ENCODE assay signal across 8 cellular contexts in the genomic region with DNA sequence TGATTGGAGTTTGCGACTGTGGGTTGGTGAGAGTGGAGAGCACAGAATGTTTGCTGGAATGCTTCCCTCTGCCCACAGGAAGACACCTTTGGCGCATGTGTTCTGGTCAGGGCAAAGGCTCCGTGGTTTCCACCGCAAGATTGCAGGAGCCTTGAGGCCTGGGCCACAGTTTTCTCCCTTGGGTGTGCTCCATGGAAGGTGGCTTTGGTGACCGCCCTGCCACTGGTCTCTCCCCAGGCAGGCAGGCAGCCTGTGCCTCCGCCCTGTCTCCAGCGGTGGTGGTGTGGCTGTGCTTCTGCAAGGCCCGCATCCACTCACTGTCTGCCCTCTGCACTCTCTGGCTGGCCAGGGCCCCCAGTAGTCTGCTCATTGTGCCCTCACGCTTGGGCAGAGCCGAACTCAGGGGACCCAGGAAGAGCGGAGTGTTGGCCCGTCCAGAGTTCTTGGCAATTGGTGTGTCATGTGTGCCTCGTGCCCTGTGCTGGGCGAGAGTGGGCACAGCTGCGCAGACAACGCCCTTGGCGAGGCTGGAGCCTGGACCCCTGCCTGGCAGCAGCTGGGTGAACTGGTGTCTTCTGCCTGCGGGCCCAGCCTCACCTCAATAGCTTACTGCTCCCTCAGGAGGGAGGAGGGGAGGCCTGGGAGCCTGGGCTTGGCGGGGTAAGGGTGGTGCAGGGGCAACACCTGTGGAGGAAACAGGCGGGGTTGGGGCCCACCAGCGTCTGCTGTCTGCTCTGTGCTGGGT. TPM values are rescaled to one million over a fixed set of nuclear protein-coding genes. Genes with fewer than 3 reads are reported as not detected.
A peak's percentile ranks its signal among the peaks of the same experiment; 100 is the strongest.
DNase-seq lines count a peak whose midpoint lies in the region; ATAC-seq and TF ChIP-seq lines count a peak whose summit lies in the region.

No MANE protein-coding gene starts in this region.

- H3K9ac ChIP-seq in H9 (ENCODE audit: extremely low read depth, insufficient read length, low read length) (no peak overlapping the region), smooth muscle cell (ENCODE audit: low read depth) (no peak overlapping the region)

- H3K56ac ChIP-seq in H9 (ENCODE audit: insufficient read length, low read depth, low read length) = no peak overlapping the region

- no peak for ATAC-seq in HG02938 (IDR thresholded peaks at IDR 0.05; ENCODE audit: unreplicated experiment)

- H3K4me3 Mint-ChIP-seq in H9 = peak overlapping the region; percentile 81 to 91; a peak in 4 of 5 replicates
- H3K4me3 Mint-ChIP-seq in T-helper 1 cell treated with Interleukin-12 subunit alpha and Interleukin-12 subunit beta and Interleukin-4 antibody, amounts not matched to agents 30 μg/mL and 1 μg/mL, for 36 hours = peak overlapping the region; percentile 99

- H3T11ph ChIP-seq in H9 (ENCODE audit: low read length) = no peak overlapping the region

- DNase-seq in H9 = no peak
- no peak for DNase-seq in fibroblast of the aortic adventitia (ENCODE audit: low read depth)
- DNase-seq in smooth muscle cell (lab: John Stamatoyannopoulos, UW; ENCODE audit: unreplicated experiment) = no peak
- no peak for DNase-seq in NCI-H2227 (lab: John Stamatoyannopoulos, UW; ENCODE audit: unreplicated experiment)
- DNase-seq in stimulated activated CD4-positive, alpha-beta T cell treated with anti-CD3 and anti-CD28 coated beads, Interleukin-4, amount 100 ng/mL, for 1 hour = no peak
- no peak for DNase-seq in medulla oblongata (ENCODE audit: extremely low spot score)

- no peaks in the 10 kb centered on the region for H3K9me3 Mint-ChIP-seq in H9
- no peaks in the 10 kb centered on the region for H3K9me3 Mint-ChIP-seq in T-helper 1 cell treated with Interleukin-12 subunit alpha and Interleukin-12 subunit beta and Interleukin-4 antibody, amounts not matched to agents 30 μg/mL and 1 μg/mL, for 36 hours

- no peak overlapping the region for H2BK15ac ChIP-seq in H9 (ENCODE audit: low read depth, low read length)

- no peak overlapping the region for H4K91ac ChIP-seq in H9 (ENCODE audit: insufficient read length, low read depth, low read length)

- no peaks in the 10 kb centered on the region for H3K36me3 ChIP-seq in smooth muscle cell (ENCODE audit: low read depth)

- no peak overlapping the region for H3K27ac ChIP-seq in H9 (ENCODE audit: insufficient read length, low read depth, low read length)
- H3K27ac ChIP-seq in smooth muscle cell (ENCODE audit: low read depth) = peak overlapping the region; percentile 9

- no CpG with 5 or more reads among the region's 21 CpGs for WGBS in H9 (ENCODE audit: extremely low coverage, insufficient read length, low lambda C conversion rate)
- WGBS in smooth muscle cell (ENCODE audit: low lambda C conversion rate) = 96% methylated on average over 20 of the region's 21 CpGs

- no peak overlapping the region for H3K14ac ChIP-seq in H9 (ENCODE audit: insufficient read depth, low read length)

- H3K27me3 Mint-ChIP-seq in H9 (ENCODE audit: low read depth) = peaks cover 20% of the 10 kb centered on the region
- H3K27me3 Mint-ChIP-seq in T-helper 1 cell treated with Interleukin-12 subunit alpha and Interleukin-12 subunit beta and Interleukin-4 antibody, amounts not matched to agents 30 μg/mL and 1 μg/mL, for 36 hours (ENCODE audit: low read depth) = peaks cover 6% of the 10 kb centered on the region

- H3K4me1 ChIP-seq in H9 (ENCODE audit: insufficient read depth, low read length) (no peaks in the 10 kb centered on the region), smooth muscle cell (ENCODE audit: low read depth) (peaks cover 11% of the 10 kb centered on the region)

- no peak overlapping the region for H3K23ac ChIP-seq in H9 (ENCODE audit: insufficient read length, low read depth, low read length)

- peaks cover 4 to 15% of the 10 kb centered on the region in 2 experiments for H3K4me1 Mint-ChIP-seq in H9
- H3K4me1 Mint-ChIP-seq in T-helper 1 cell treated with Interleukin-12 subunit alpha and Interleukin-12 subunit beta and Interleukin-4 antibody, amounts not matched to agents 30 μg/mL and 1 μg/mL, for 36 hours (ENCODE audit: low read depth) = peaks cover 22% of the 10 kb centered on the region

- H4K8ac ChIP-seq in H9 (replicated peaks; ENCODE audit: insufficient read length, low read depth, low read length) = no peak overlapping the region

- H3K4me3 ChIP-seq in fibroblast of the aortic adventitia (ENCODE audit: low read depth, low read length) (peak overlapping the region; percentile 91), smooth muscle cell (peak overlapping the region; percentile 89)

- no peak overlapping the region for H2AK5ac ChIP-seq in H9 (ENCODE audit: insufficient read length, low read length)

- H3F3A ChIP-seq in smooth muscle cell (ENCODE audit: low read depth) = no peaks in the 10 kb centered on the region

- H3K27me3 ChIP-seq in H9 (ENCODE audit: insufficient read depth, low read length) (no peaks in the 10 kb centered on the region), smooth muscle cell (ENCODE audit: low read depth) (no peaks in the 10 kb centered on the region)

- H2BK5ac ChIP-seq in H9 (ENCODE audit: insufficient read length, low read length) = no peak overlapping the region

- H3K79me2 ChIP-seq in H9 (ENCODE audit: insufficient read depth, low read length) (peaks cover 15% of the 10 kb centered on the region; the same call in 1 of the 2 replicates), smooth muscle cell (ENCODE audit: low read depth) (peaks cover 56% of the 10 kb centered on the region)

- no peak overlapping the region for H2BK120ac ChIP-seq in H9 (ENCODE audit: low read depth, low read length, poor library complexity, severe bottlenecking)

- no peak overlapping the region for H3K4me2 ChIP-seq in H9 (ENCODE audit: insufficient read depth, insufficient read length, low read length)
- H3K4me2 ChIP-seq in smooth muscle cell = peak overlapping the region; percentile 98

- H3K27ac Mint-ChIP-seq in H9 = no peak overlapping the region
- peak overlapping the region; percentile 49 for H3K27ac Mint-ChIP-seq in T-helper 1 cell treated with Interleukin-12 subunit alpha and Interleukin-12 subunit beta and Interleukin-4 antibody, amounts not matched to agents 30 μg/mL and 1 μg/mL, for 36 hours

- peaks cover 8% of the 10 kb centered on the region for H3K79me1 ChIP-seq in H9 (ENCODE audit: insufficient read depth, low read depth, low read length, poor library complexity, severe bottlenecking)

- H3K36me3 Mint-ChIP-seq in H9 (ENCODE audit: insufficient read depth in 1 of 3, low read depth in 3 of 3) = no peaks in the 10 kb centered on the region; a peak in 1 of 7 replicates
- peaks cover 2% of the 10 kb centered on the region for H3K36me3 Mint-ChIP-seq in T-helper 1 cell treated with Interleukin-12 subunit alpha and Interleukin-12 subunit beta and Interleukin-4 antibody, amounts not matched to agents 30 μg/mL and 1 μg/mL, for 36 hours (ENCODE audit: low read depth)

- no peak overlapping the region for H3K18ac ChIP-seq in H9 (ENCODE audit: insufficient read length, low read depth, low read length)

- H3K4ac ChIP-seq in H9 (ENCODE audit: low read depth, low read length) = no peak overlapping the region

- H4K5ac ChIP-seq in H9 (ENCODE audit: insufficient read length, low read depth, low read length) = no peak overlapping the region

- H2BK20ac ChIP-seq in H9 (ENCODE audit: low read depth, low read length, poor library complexity, severe bottlenecking) = no peak overlapping the region

- H3K23me2 ChIP-seq in H9 (ENCODE audit: insufficient read length, low read depth, low read length, poor library complexity, severe bottlenecking) = peaks cover 11% of the 10 kb centered on the region

- H2AFZ ChIP-seq in H9 (ENCODE audit: low read length) = no peak overlapping the region
- H2AFZ ChIP-seq in smooth muscle cell (ENCODE audit: low read depth) = no peak overlapping the region

- H4K20me1 ChIP-seq in H9 (ENCODE audit: control insufficient read depth, insufficient read depth, insufficient read length) (peaks cover 2% of the 10 kb centered on the region), smooth muscle cell (ENCODE audit: low read depth) (peaks cover 65% of the 10 kb centered on the region)

- H2BK12ac ChIP-seq in H9 (ENCODE audit: insufficient read length, low read depth, low read length) = no peak overlapping the region

- H3K9me3 ChIP-seq in H9 (ENCODE audit: control insufficient read depth, low read depth, low read length) = no peaks in the 10 kb centered on the region
- H3K9me3 ChIP-seq in smooth muscle cell (replicated peaks; ENCODE audit: low read depth) = no peaks in the 10 kb centered on the region

- TF ChIP-seq CTCF in H9 (conservative IDR thresholded peaks at IDR 0.05) (no peak), fibroblast of the aortic adventitia (IDR thresholded peaks at IDR 0.05; ENCODE audit: insufficient read depth, low read length) (no peak), smooth muscle cell (IDR thresholded peaks at IDR 0.05; ENCODE audit: borderline replicate concordance, insufficient read depth, poor library complexity, severe bottlenecking) (no peak)

RNA-seq across cellular contexts. Expression of gene GUK1, which starts 2.0 kb away (rescaled TPM):
- total RNA-seq in H9 (2021) (88.2 and 94.3 TPM in 2 replicates), fibroblast of the aortic adventitia (ENCODE audit: low replicate concordance) (171 and 217 TPM in 2 replicates), smooth muscle cell (165 and 205 TPM in 2 replicates)
- polyA plus RNA-seq in smooth muscle cell = 460 and 465 TPM in 2 replicates

RNA-seq across cellular contexts. Expression of gene GJC2, which starts 7.7 kb away (rescaled TPM):
- total RNA-seq in H9 (2021) = 1.4 and 1.6 TPM in 2 replicates
- total RNA-seq in fibroblast of the aortic adventitia (ENCODE audit: low replicate concordance) = 2.0 and 2.6 TPM in 2 replicates
- 0.13 TPM in 1 of 2 replicates, not detected in the other for total RNA-seq in smooth muscle cell
- 0.29 and 0.63 TPM in 2 replicates for polyA plus RNA-seq in smooth muscle cell

RNA-seq across cellular contexts. Expression of gene IBA57, which starts 23.6 kb away (rescaled TPM):
- total RNA-seq in H9 (2021) (11.8 and 12.6 TPM in 2 replicates), fibroblast of the aortic adventitia (ENCODE audit: low replicate concordance) (6.1 and 16.9 TPM in 2 replicates), smooth muscle cell (1.8 and 1.9 TPM in 2 replicates)
- 1.6 and 3.9 TPM in 2 replicates for polyA plus RNA-seq in smooth muscle cell

RNA-seq across cellular contexts. Expression of gene MRPL55, which starts 32.9 kb away (rescaled TPM):
- 56.9 and 62.3 TPM in 2 replicates for total RNA-seq in H9 (2021)
- total RNA-seq in fibroblast of the aortic adventitia (ENCODE audit: low replicate concordance) = 32.5 and 74.1 TPM in 2 replicates
- 72.8 and 83.4 TPM in 2 replicates for total RNA-seq in smooth muscle cell
- polyA plus RNA-seq in smooth muscle cell = 169 and 178 TPM in 2 replicates

RNA-seq across cellular contexts. Expression of gene C1orf35, which starts 38.9 kb away (rescaled TPM):
- total RNA-seq in H9 (2021) (31.0 and 31.3 TPM in 2 replicates), fibroblast of the aortic adventitia (ENCODE audit: low replicate concordance) (5.9 and 21.8 TPM in 2 replicates), smooth muscle cell (5.2 and 7.6 TPM in 2 replicates)
- 18.7 and 31.1 TPM in 2 replicates for polyA plus RNA-seq in smooth muscle cell
